In the genomic region with DNA sequence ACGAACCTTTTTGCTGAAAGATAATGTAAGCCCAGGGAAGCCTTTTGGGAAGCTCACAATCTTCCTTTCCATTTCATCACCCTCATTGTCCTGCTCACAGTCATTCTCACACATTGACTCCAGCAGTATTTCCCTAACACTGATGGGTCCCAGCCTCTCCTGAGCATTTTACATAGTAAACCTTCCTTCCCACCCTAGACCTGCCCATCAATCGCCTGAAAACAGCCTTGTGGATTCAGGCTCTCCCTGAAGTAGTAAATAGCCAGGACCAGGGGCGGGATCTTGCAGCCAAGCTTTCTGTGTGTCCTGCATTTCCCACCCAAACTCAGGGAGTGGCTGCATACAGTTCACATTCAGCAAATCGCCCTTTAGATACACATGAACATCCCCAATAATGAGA, we compare ENCODE assay signal across 25 cellular contexts.
"Had no signal": no experiment of that assay in that cellular context is flagged by ENCODE, and none has a peak within 500 bp of the region (broad histone marks: within the 10 kb centered on the region; RNA-seq: fewer than 3 reads in every experiment).

No MANE protein-coding gene starts in this region.

- H3K4me3 Mint-ChIP-seq: mesothelial cell of epicardium; naive B cell; naive thymus-derived CD8-positive, alpha-beta T cell had no signal

- H3K27ac ChIP-seq: coronary artery, dorsolateral prefrontal cortex, epithelial cell of prostate, esophagus squamous epithelium, gastrocnemius medialis, heart right ventricle, left lung, lower lobe of right lung had no signal

- H3K36me3 ChIP-seq: esophagus squamous epithelium, gastrocnemius medialis, heart right ventricle, left lung, lower lobe of right lung had no signal

- H3K4me1 ChIP-seq: esophagus squamous epithelium, gastrocnemius medialis, heart right ventricle, left lung, lower lobe of right lung had no signal

- H3K27me3 ChIP-seq: gastrocnemius medialis had no signal

- H3K4me3 ChIP-seq: coronary artery, dorsolateral prefrontal cortex, esophagus squamous epithelium, gastrocnemius medialis, heart right ventricle, left lung, lower lobe of right lung, mucosa of descending colon had no signal

- H3K9me3 ChIP-seq: esophagus squamous epithelium, gastrocnemius medialis, heart right ventricle, left lung, lower lobe of right lung, mucosa of descending colon had no signal

- ATAC-seq: esophagus mucosa; gastrocnemius medialis; heart right ventricle; left cardiac atrium; left lung; left ventricle myocardium superior; lower lobe of right lung; mucosa of descending colon; naive thymus-derived CD8-positive, alpha-beta T cell had no signal

- H3K27ac Mint-ChIP-seq: mesothelial cell of epicardium had no signal

- H3K4me1 Mint-ChIP-seq: naive B cell had no signal

- H3K9me3 Mint-ChIP-seq: mesothelial cell of epicardium; naive thymus-derived CD8-positive, alpha-beta T cell had no signal

- DNase-seq: dermis blood vessel endothelial cell; dorsolateral prefrontal cortex; effector CD4-positive, alpha-beta T cell; effector memory CD4-positive, alpha-beta T cell; erythroblast; esophagus squamous epithelium; foreskin fibroblast; foreskin melanocyte; gastrocnemius medialis; glutamatergic neuron; head of caudate nucleus; heart right ventricle; hippocampal formation; left cardiac atrium; left lung; left ventricle myocardium superior; lower lobe of right lung; mesenchymal stem cell; mucosa of descending colon; naive B cell; naive thymus-derived CD8-positive, alpha-beta T cell had no signal

- H3K36me3 Mint-ChIP-seq: mesothelial cell of epicardium; naive B cell; naive thymus-derived CD8-positive, alpha-beta T cell had no signal
